10 cellular contexts compared by ENCODE assay signal in the genomic region with DNA sequence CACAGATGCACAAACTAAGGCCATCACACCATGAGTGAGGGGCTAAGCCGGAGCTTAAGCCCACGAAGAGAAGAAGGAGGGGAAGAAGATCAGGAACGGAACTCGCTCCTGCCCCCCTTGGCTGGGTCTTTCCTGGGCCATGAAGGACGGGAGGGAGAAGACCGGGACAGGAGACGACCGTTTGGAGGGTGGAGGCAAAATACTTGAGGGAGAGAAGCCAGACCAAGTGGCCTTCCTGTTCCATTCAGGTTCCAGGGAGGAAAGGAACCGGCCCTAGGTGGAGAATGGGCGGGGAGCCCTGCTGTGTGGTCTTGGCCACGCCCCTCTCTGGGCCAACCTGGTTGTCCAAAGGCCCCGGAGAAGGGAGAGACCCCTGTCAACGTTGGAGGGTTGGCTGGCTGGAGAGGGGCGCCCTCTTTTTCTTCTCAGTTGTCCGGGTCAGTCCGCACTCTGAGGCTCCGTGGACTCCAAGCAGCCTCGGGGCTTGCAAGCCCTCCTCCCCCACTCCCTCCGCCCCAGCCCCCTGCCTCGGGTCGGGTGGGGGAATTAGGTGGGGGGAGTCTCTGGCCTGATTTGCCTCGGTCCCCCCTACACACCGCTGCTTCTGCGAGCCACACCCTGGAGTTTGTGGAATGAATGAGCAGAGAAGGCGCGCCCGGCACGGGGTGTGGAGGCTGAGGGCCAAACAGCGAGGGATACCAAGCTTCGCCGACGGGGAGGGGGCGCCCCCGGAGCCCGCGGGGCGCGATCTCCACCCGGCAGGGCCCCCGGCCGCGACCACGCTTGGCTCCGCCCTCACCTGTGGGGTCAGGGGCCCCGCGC. TPM values are rescaled to one million over a fixed set of nuclear protein-coding genes. Genes with fewer than 3 reads are reported as not detected.
DNase-seq lines count a peak whose midpoint lies in the region; ATAC-seq and TF ChIP-seq lines count a peak whose summit lies in the region.
"Had no signal": no experiment of that assay in that cellular context is flagged by ENCODE, and none has a peak within 500 bp of the region (broad histone marks: within the 10 kb centered on the region; RNA-seq: fewer than 3 reads in every experiment).

No MANE protein-coding gene starts in this region.

- WGBS in esophagus muscularis mucosa = 10% methylated on average over 17 of the region's 46 CpGs
- WGBS in sigmoid colon, 2 donors = 4% methylated on average over 46 of the region's 46 CpGs

- peak; percentile 45 for DNase-seq in NCI-H2196 (lab: John Stamatoyannopoulos, UW; ENCODE audit: unreplicated experiment)
- no peak for DNase-seq in NCI-H2196 treated with DMSO at 0.1 percent for 48 hours (lab: John Stamatoyannopoulos, UW; ENCODE audit: unreplicated experiment)
- peak; percentile 41 for DNase-seq in NCI-H510A treated with DMSO at 0.1 percent for 48 hours (lab: John Stamatoyannopoulos, UW)
- DNase-seq in esophagus muscularis mucosa (ENCODE audit: extremely low spot score) = no peak
- no peak for DNase-seq in sigmoid colon
- DNase-seq in SIG-M5 (lab: John Stamatoyannopoulos, UW) = no peak
- DNase-seq: left cardiac atrium had no signal

- no peaks in the 10 kb centered on the region for H3K9me3 ChIP-seq in esophagus muscularis mucosa
- H3K9me3 ChIP-seq in sigmoid colon = no peaks in the 10 kb centered on the region

- TF ChIP-seq CTCF in esophagus muscularis mucosa (IDR thresholded peaks at IDR 0.05) (no peak), sigmoid colon (IDR thresholded peaks at IDR 0.05) (no peak)

- H3K4me3 ChIP-seq in esophagus muscularis mucosa (peak overlapping the region; percentile 28 to 50 (median 35)), sigmoid colon (peak overlapping the region in 3 of 4 donors; percentile 8 to 39 (median 31))

- H3K27me3 ChIP-seq in esophagus muscularis mucosa (peaks cover 0 to 80% (median 34%) of the 10 kb centered on the region in 4 donors), sigmoid colon (peaks cover 23 to 73% (median 57%) of the 10 kb centered on the region in 3 donors)

- intact Hi-C loops in esophagus muscularis mucosa (cut with DNase I) (no loop called here), sigmoid colon (cut with DNase I) (no loop called here)

- H3K27ac ChIP-seq in esophagus muscularis mucosa (replicated peaks in 1 of 4) (no peak overlapping the region), sigmoid colon (no peak overlapping the region)

- ATAC-seq in HG02623 (IDR thresholded peaks at IDR 0.05; ENCODE audit: unreplicated experiment) = no peak
- ATAC-seq in GM21528 (IDR thresholded peaks at IDR 0.05; ENCODE audit: low FRiP score, unreplicated experiment) = no peak

- TF ChIP-seq EP300 in esophagus muscularis mucosa (IDR thresholded peaks at IDR 0.05) (no peak), sigmoid colon (IDR thresholded peaks at IDR 0.05) (no peak)

- peaks cover 10 to 17% (median 16%) of the 10 kb centered on the region in 4 donors for H3K4me1 ChIP-seq in esophagus muscularis mucosa
- peaks cover 0 to 14% (median 12%) of the 10 kb centered on the region in 4 donors for H3K4me1 ChIP-seq in sigmoid colon

- H3K36me3 ChIP-seq in esophagus muscularis mucosa (no peaks in the 10 kb centered on the region), sigmoid colon (no peaks in the 10 kb centered on the region)

- no peak for TF ChIP-seq POLR2A in esophagus muscularis mucosa (IDR thresholded peaks at IDR 0.05; ENCODE audit: low read depth)
- TF ChIP-seq POLR2A in sigmoid colon (IDR thresholded peaks at IDR 0.05) = no peak

RNA-seq across cellular contexts. Expression of gene FBN3, which starts 0.8 kb away (rescaled TPM):
- under 1 TPM in 1 of 4 donors, not detected in 3; under 0.01 TPM for total RNA-seq in esophagus muscularis mucosa
- not detected for total RNA-seq in sigmoid colon
- polyA plus RNA-seq in sigmoid colon = under 1 TPM in 1 of 3 donors, not detected in 2; 0.06 TPM
- total RNA-seq: activated T-helper 1 cell treated with anti-CD3 and anti-CD28 coated beads, Interleukin-12 subunit alpha, Interleukin-12 subunit beta, Interleukin-2, Interleukin-4 antibody, amounts not matched to agents 30 ng/mL and 10 ng/mL and 1 ng/mL, durations not matched to agents 14 hours and 24 hours and 36 hours; left cardiac atrium had no signal

Comparison
In these comparisons a context has a peak if more than half of its experiments do, and no peak if none do; other contexts are left out.
1. DNase-seq: peak in NCI-H2196 (single experiment) and NCI-H510A treated with DMSO at 0.1 percent for 48 hours (single experiment); none in NCI-H2196 treated with DMSO at 0.1 percent for 48 hours (single experiment), esophagus muscularis mucosa (single experiment), sigmoid colon (single experiment) and SIG-M5 (single experiment).